8 cellular contexts compared by ENCODE assay signal in genomic region chr15:63049747-63050439, GRCh38. TPM values are rescaled to one million over a fixed set of nuclear protein-coding genes. Genes with fewer than 3 reads are reported as not detected.
DNase-seq lines count a peak whose midpoint lies in the region; TF ChIP-seq lines count a peak whose summit lies in the region.

No MANE protein-coding gene starts in this region.

- H3K27ac Mint-ChIP-seq in Calu3 (ENCODE audit: unreplicated experiment), result peak overlapping the region; percentile 77

- BruUV-seq in Calu3 (replicated peaks; lab: Mats Ljungman, UMichigan), result no TSS peak

- no peak overlapping the region for H2AFZ ChIP-seq in parathyroid adenoma

- H3K4me1 ChIP-seq in esophagus squamous epithelium, result peaks cover 0 to 72% (median 25%) of the 10 kb centered on the region in 3 donors
- no peaks in the 10 kb centered on the region for H3K4me1 ChIP-seq in parathyroid adenoma

- H3K4me3 ChIP-seq in SK-N-MC, result peak overlapping the region; percentile 86
- peak overlapping the region; percentile 66 to 86 (median 82) for H3K4me3 ChIP-seq in esophagus squamous epithelium
- H3K4me3 ChIP-seq in parathyroid adenoma (ENCODE audit: low read depth, low read length), result peak overlapping the region; percentile 73

- no peak overlapping the region for H3K4me2 ChIP-seq in parathyroid adenoma (ENCODE audit: low read length)

- CTCF ChIA-PET in Calu3 (lab: Charles Lee), result interaction anchor here (1.2 to 1.3 kb wide), 2 partner anchors 35 to 44 kb away, joined by 3 read pairs; no protein-coding TSS in a partner anchor

- peaks cover 100% of the 10 kb centered on the region for H3K36me3 Mint-ChIP-seq in Calu3 (ENCODE audit: insufficient read depth, unreplicated experiment)

- H3K36me3 ChIP-seq in SK-N-MC (ENCODE audit: insufficient read depth, low read length), result no peaks in the 10 kb centered on the region
- no peaks in the 10 kb centered on the region for H3K36me3 ChIP-seq in esophagus squamous epithelium
- H3K36me3 ChIP-seq in parathyroid adenoma (ENCODE audit: control insufficient read depth, insufficient read depth, low read length), result no peaks in the 10 kb centered on the region

- no peaks in the 10 kb centered on the region for H3K79me2 ChIP-seq in parathyroid adenoma

- TF ChIP-seq CTCF in Calu3 (IDR thresholded peaks at IDR 0.05; ENCODE audit: unreplicated experiment) (no peak), esophagus squamous epithelium (IDR thresholded peaks at IDR 0.05) (no peak), parathyroid adenoma (IDR thresholded peaks at IDR 0.05) (no peak)

- no peaks in the 10 kb centered on the region for H3K27me3 Mint-ChIP-seq in Calu3 (ENCODE audit: unreplicated experiment)

- H3K27me3 ChIP-seq in esophagus squamous epithelium, result peaks cover 0 to 30% (median 0%) of the 10 kb centered on the region in 4 donors
- no peaks in the 10 kb centered on the region for H3K27me3 ChIP-seq in parathyroid adenoma (ENCODE audit: control insufficient read depth, insufficient read depth, low read length)

- H3K27ac ChIP-seq in SK-N-MC (no peak overlapping the region), esophagus squamous epithelium (peak overlapping the region in 3 of 4 donors; percentile 85 to 92 (median 87)), parathyroid adenoma (no peak overlapping the region)

- DNase-seq in Calu3, result no peak
- no peak for DNase-seq in SK-N-MC (ENCODE audit: low read depth, low spot score)
- DNase-seq in esophagus squamous epithelium (lab: John Stamatoyannopoulos, UW), result no peak
- DNase-seq in GM19240 (ENCODE audit: insufficient read length, low spot score), result no peak
- no peak for DNase-seq in activated effector memory CD4-positive, alpha-beta T cell treated with anti-CD3 and anti-CD28 coated beads, Interleukin-2, amount 50 U/mL, for 16 hours
- no peak for DNase-seq in activated CD4-positive, alpha-beta T cell treated with anti-CD3 and anti-CD28 coated beads for 1 hour
- no peak for DNase-seq in activated CD8-positive, alpha-beta memory T cell treated with anti-CD3 and anti-CD28 coated beads, Interleukin-2, amount 50 U/mL, for 48 hours

- H3K9ac ChIP-seq in SK-N-MC (ENCODE audit: insufficient read length) (no peak overlapping the region), parathyroid adenoma (no peak overlapping the region)

- peak overlapping the region; percentile 98 for H3K4me3 Mint-ChIP-seq in Calu3 (ENCODE audit: low read depth, unreplicated experiment)

- no peak for TF ChIP-seq POLR2A in esophagus squamous epithelium (IDR thresholded peaks at IDR 0.05)

- WGBS in esophagus squamous epithelium, 2 donors, result 71 to 74% methylated on average over 8 of the region's 8 CpGs

- intact Hi-C loops in Calu3 (cut with micrococcal nuclease; ENCODE audit: unreplicated experiment) (loop anchor here (2.0 to 5.0 kb wide), 3 partner anchors 43 to 199 kb away; partner anchors contain the start of gene RPS27L), esophagus squamous epithelium (cut with DNase I) (no loop called here)

- peaks cover 92% of the 10 kb centered on the region for H3K4me1 Mint-ChIP-seq in Calu3 (ENCODE audit: low read depth, unreplicated experiment)

- no peaks in the 10 kb centered on the region for H3K9me3 ChIP-seq in SK-N-MC (ENCODE audit: low read depth, low read length)
- H3K9me3 ChIP-seq in esophagus squamous epithelium, result no peaks in the 10 kb centered on the region
- H3K9me3 ChIP-seq in parathyroid adenoma (ENCODE audit: control insufficient read depth, low read length), result no peaks in the 10 kb centered on the region

- H3K9me3 Mint-ChIP-seq in Calu3 (ENCODE audit: low read depth, unreplicated experiment), result no peaks in the 10 kb centered on the region

RNA-seq across cellular contexts. Expression of gene TPM1, which starts 7.3 kb away (rescaled TPM):
- total RNA-seq in Calu3 (2022) (691 and 1,158 TPM in 2 replicates), esophagus squamous epithelium (100 to 1,000 TPM in 2 of 4 donors, 10 to 100 TPM in 2; 44.3 to 680 (median 138) TPM)

Comparison
In these comparisons a context has a peak if more than half of its experiments do, and no peak if none do; other contexts are left out.
1. H3K27ac ChIP-seq: peak in esophagus squamous epithelium (3 of 4); none in SK-N-MC (single experiment) and parathyroid adenoma (single experiment).
2. Peak in every context shown above with its lines, with median percentiles within 50 percentile points of each other: H3K4me3 ChIP-seq.